28 cellular contexts compared by ENCODE assay signal in genomic region chr6:83188501-83188900, GRCh38.
"Had no signal": no experiment of that assay in that cellular context is flagged by ENCODE, and none has a peak within 500 bp of the region (broad histone marks: within the 10 kb centered on the region; RNA-seq: fewer than 3 reads in every experiment).

No MANE protein-coding gene starts in this region.

- H3K27ac ChIP-seq: brain microvascular endothelial cell, colonic mucosa, epithelial cell of prostate, esophagus squamous epithelium, gastroesophageal sphincter, heart right ventricle, hepatocyte had no signal

- DNase-seq: activated CD4-positive, alpha-beta memory T cell treated with anti-CD3 and anti-CD28 coated beads, Interleukin-2, amount 10 ng/mL, durations not matched to agents 7 days and 5 days; activated CD4-positive, alpha-beta T cell treated with anti-CD3 and anti-CD28 coated beads for 1 hour; activated CD4-positive, alpha-beta T cell treated with anti-CD3 and anti-CD28 coated beads for 4 hours; activated CD4-positive, alpha-beta T cell treated with anti-CD3 and anti-CD28 coated beads, Interleukin-2, amount 10 ng/mL, durations not matched to agents 7 days and 5 days; activated CD4-positive, alpha-beta T cell treated with anti-CD3 and anti-CD28 coated beads, Interleukin-2, amount 50 U/mL, for 4 hours; activated CD8-positive, alpha-beta memory T cell treated with anti-CD3 and anti-CD28 coated beads for 24 hours; activated effector memory CD4-positive, alpha-beta T cell treated with Interleukin-2 at 50 U/mL for 16 hours; activated gamma-delta T cell treated with Interleukin-2 at 50 U/mL for 16 hours; activated naive CD4-positive, alpha-beta T cell treated with anti-CD3 and anti-CD28 coated beads, Interleukin-2, amount 50 U/mL, for 16 hours; activated naive CD4-positive, alpha-beta T cell treated with Interleukin-2 at 50 U/mL for 16 hours; activated naive CD8-positive, alpha-beta T cell treated with anti-CD3 and anti-CD28 coated beads, Interleukin-2, amount 10 ng/mL, durations not matched to agents 7 days and 5 days; activated T-cell treated with anti-CD3 and anti-CD28 coated beads, Interleukin-2, amount 50 U/mL, for 4 hours; brain microvascular endothelial cell; caudate nucleus; colonic mucosa; effector CD8-positive, alpha-beta T cell; esophagus squamous epithelium; foreskin melanocyte; heart right ventricle; T-helper 1 cell; T-helper 17 cell; T1000 had no signal

- H3K27ac Mint-ChIP-seq: activated CD4-positive, alpha-beta memory T cell treated with anti-CD3 and anti-CD28 coated beads, Interleukin-2, amount 10 ng/mL, durations not matched to agents 7 days and 5 days; activated CD4-positive, alpha-beta T cell treated with anti-CD3 and anti-CD28 coated beads, Interleukin-2, amount 10 ng/mL, durations not matched to agents 7 days and 5 days; activated naive CD8-positive, alpha-beta T cell treated with anti-CD3 and anti-CD28 coated beads, Interleukin-2, amount 10 ng/mL, durations not matched to agents 7 days and 5 days; activated T-helper 17 cell treated with anti-CD3 and anti-CD28 coated beads, Interleukin-2, amount 50 U/mL, for 72 hours; T-helper 2 cell treated with Interferon-gamma antibody and Interleukin-4, amounts not matched to agents 5 μg/mL and 100 μg/mL, for 36 hours; WTC11 had no signal

- H3K27me3 ChIP-seq: brain microvascular endothelial cell, colonic mucosa, esophagus squamous epithelium, gastroesophageal sphincter, heart right ventricle, hepatocyte had no signal

- ATAC-seq: activated T-cell treated with anti-CD3 and anti-CD28 coated beads, Interleukin-2, amount 50 U/mL, for 4 hours; activated T-helper 17 cell treated with anti-CD3 and anti-CD28 coated beads, Interleukin-2, amount 50 U/mL, for 72 hours; gastroesophageal sphincter; heart right ventricle; T-helper 17 cell; WTC11 had no signal

- H3K27me3 Mint-ChIP-seq: activated CD4-positive, alpha-beta memory T cell treated with anti-CD3 and anti-CD28 coated beads, Interleukin-2, amount 10 ng/mL, durations not matched to agents 7 days and 5 days; activated CD4-positive, alpha-beta T cell treated with anti-CD3 and anti-CD28 coated beads, Interleukin-2, amount 10 ng/mL, durations not matched to agents 7 days and 5 days; activated naive CD8-positive, alpha-beta T cell treated with anti-CD3 and anti-CD28 coated beads, Interleukin-2, amount 10 ng/mL, durations not matched to agents 7 days and 5 days; activated T-helper 17 cell treated with anti-CD3 and anti-CD28 coated beads, Interleukin-2, amount 50 U/mL, for 72 hours; T-helper 17 cell had no signal

- H3K9me3 Mint-ChIP-seq: activated CD4-positive, alpha-beta memory T cell treated with anti-CD3 and anti-CD28 coated beads, Interleukin-2, amount 10 ng/mL, durations not matched to agents 7 days and 5 days; activated CD4-positive, alpha-beta T cell treated with anti-CD3 and anti-CD28 coated beads, Interleukin-2, amount 10 ng/mL, durations not matched to agents 7 days and 5 days; activated naive CD8-positive, alpha-beta T cell treated with anti-CD3 and anti-CD28 coated beads, Interleukin-2, amount 10 ng/mL, durations not matched to agents 7 days and 5 days; activated T-cell treated with anti-CD3 and anti-CD28 coated beads, Interleukin-2, amount 50 U/mL, for 4 hours; activated T-helper 17 cell treated with anti-CD3 and anti-CD28 coated beads, Interleukin-2, amount 50 U/mL, for 72 hours; T-helper 2 cell treated with Interferon-gamma antibody and Interleukin-4, amounts not matched to agents 5 μg/mL and 100 μg/mL, for 36 hours; WTC11 had no signal

- H3K4me3 Mint-ChIP-seq: activated CD4-positive, alpha-beta memory T cell treated with anti-CD3 and anti-CD28 coated beads, Interleukin-2, amount 10 ng/mL, durations not matched to agents 7 days and 5 days; activated CD4-positive, alpha-beta T cell treated with anti-CD3 and anti-CD28 coated beads, Interleukin-2, amount 10 ng/mL, durations not matched to agents 7 days and 5 days; activated naive CD8-positive, alpha-beta T cell treated with anti-CD3 and anti-CD28 coated beads, Interleukin-2, amount 10 ng/mL, durations not matched to agents 7 days and 5 days; activated T-cell treated with anti-CD3 and anti-CD28 coated beads, Interleukin-2, amount 50 U/mL, for 4 hours; activated T-helper 17 cell treated with anti-CD3 and anti-CD28 coated beads, Interleukin-2, amount 50 U/mL, for 72 hours; T-helper 17 cell; T-helper 2 cell treated with Interferon-gamma antibody and Interleukin-4, amounts not matched to agents 5 μg/mL and 100 μg/mL, for 36 hours; WTC11 had no signal

- H3K9me3 ChIP-seq: colonic mucosa, esophagus squamous epithelium, gastroesophageal sphincter, heart right ventricle had no signal
